9 cellular contexts compared by ENCODE assay signal in the genomic region with DNA sequence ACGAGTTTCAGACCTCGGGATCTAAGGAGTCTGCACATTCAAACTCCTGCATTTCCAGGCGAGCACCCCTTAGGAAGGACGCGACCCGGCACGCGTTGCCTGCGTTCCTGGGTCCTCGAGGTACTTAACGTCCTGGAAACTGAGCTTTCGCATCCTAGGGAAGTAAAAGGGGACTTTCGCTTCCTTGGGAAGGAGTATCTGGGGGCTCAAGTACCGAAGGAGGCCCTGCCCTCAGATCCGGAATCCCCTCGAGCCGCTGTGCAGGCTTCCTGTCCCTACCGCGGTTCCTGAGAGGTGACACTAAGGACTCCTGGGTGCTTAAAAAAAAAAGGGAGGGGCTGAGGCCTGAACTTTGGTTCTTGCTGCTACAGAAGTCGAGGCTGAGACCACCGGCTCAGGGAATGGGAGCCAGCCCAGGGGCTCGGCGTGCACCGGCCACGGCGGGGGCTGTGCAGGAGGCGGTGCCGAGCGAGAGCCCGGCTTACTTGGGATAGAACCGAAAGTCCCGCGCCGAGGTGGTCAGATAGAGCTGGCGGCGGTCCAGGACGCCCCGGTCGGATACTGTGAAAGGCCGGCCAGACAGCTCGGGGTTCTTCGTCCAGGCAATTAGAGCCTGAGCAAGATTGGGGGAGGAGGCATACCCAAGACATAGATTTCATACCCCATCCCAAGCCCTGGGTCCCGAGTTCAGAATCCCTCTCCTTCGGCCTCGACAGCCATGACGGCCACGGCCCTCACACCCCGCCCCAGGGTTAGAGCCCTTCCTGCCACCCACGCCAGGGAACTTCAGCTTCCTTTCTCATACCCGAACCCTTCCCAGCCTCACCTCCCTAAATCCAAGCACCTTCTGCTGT. TPM values are rescaled to one million over a fixed set of nuclear protein-coding genes. Genes with fewer than 3 reads are reported as not detected.
DNase-seq lines count a peak whose midpoint lies in the region; ATAC-seq and TF ChIP-seq lines count a peak whose summit lies in the region.
"Not testable (repeated sequence)": the region's sequence is repeated elsewhere in the genome, so short reads cannot be mapped to it uniquely, and the experiment has no call there.
"Had no signal": no experiment of that assay in that cellular context is flagged by ENCODE, and none has a peak within 500 bp of the region (broad histone marks: within the 10 kb centered on the region; RNA-seq: fewer than 3 reads in every experiment).

No MANE protein-coding gene starts in this region.

- not testable (repeated sequence) for H3K79me2 ChIP-seq in neural progenitor cell (ENCODE audit: low read depth)

- peak overlapping the region; percentile 90 for H3K27ac Mint-ChIP-seq in activated T-helper 17 cell treated with anti-CD3 and anti-CD28 coated beads, Interleukin-2, amount 50 U/mL, for 72 hours
- peak overlapping the region; percentile 11 for H3K27ac Mint-ChIP-seq in neural progenitor cell

- peaks cover 21% of the 10 kb centered on the region for H3F3A ChIP-seq in neural progenitor cell (ENCODE audit: low read depth)

- not testable (repeated sequence) for H3K9me3 ChIP-seq in BLaER1 treated with 17β-estradiol and CSF1 and Interleukin-3, amounts not matched to agents 10 nM and 100 nM (replicated peaks in 1 of 11); HAP-1; Peyer's patch; ectodermal cell (ENCODE audit: control insufficient read depth, low read length); iPS-20b (ENCODE audit: insufficient read depth, low read depth, low read length); neural progenitor cell (ENCODE audit: low read depth); stomach

- peak overlapping the region; percentile 94 for H3K4me3 Mint-ChIP-seq in activated T-helper 17 cell treated with anti-CD3 and anti-CD28 coated beads, Interleukin-2, amount 50 U/mL, for 72 hours
- not testable (repeated sequence) for H3K4me3 Mint-ChIP-seq in neural progenitor cell

- peak overlapping the region; percentile 41 to 66 (median 51) for H3K4me3 ChIP-seq in BLaER1 treated with 17β-estradiol and CSF1 and Interleukin-3, amounts not matched to agents 10 nM and 100 nM
- H3K4me3 ChIP-seq in HAP-1 (peak overlapping the region; percentile 33), Peyer's patch (peak overlapping the region; percentile 35 to 63 (median 56)), ectodermal cell (ENCODE audit: insufficient read depth, low read depth, low read length) (peak overlapping the region; percentile 26), iPS-20b (ENCODE audit: low read length) (peak overlapping the region; percentile 50; the same call in 1 of the 2 replicates), neural progenitor cell (peak overlapping the region; percentile 56), stomach (peak overlapping the region; percentile 49 to 62 (median 50))

- TF ChIP-seq CTCF in Peyer's patch (IDR thresholded peaks at IDR 0.05); neural progenitor cell (IDR thresholded peaks at IDR 0.05); stomach (IDR thresholded peaks at IDR 0.05): not testable (repeated sequence)

- not testable (repeated sequence) for TF ChIP-seq EP300 in stomach (IDR thresholded peaks at IDR 0.05)

- not testable (repeated sequence) for H3K27ac ChIP-seq in BLaER1 treated with 17β-estradiol and CSF1 and Interleukin-3, amounts not matched to agents 10 nM and 100 nM; ectodermal cell (ENCODE audit: insufficient read depth, low read depth, low read length, poor library complexity, severe bottlenecking); iPS-20b (ENCODE audit: low read length); neural progenitor cell; stomach
- H3K27ac ChIP-seq in Peyer's patch: peak overlapping the region in 1 of 4 donors; percentile 64

- DNase-seq in HAP-1 (ENCODE audit: low spot score in 2 of 2) (peak in 1 of 2 experiments; percentile 26), Peyer's patch (peak in 2 of 3 donors; percentile 44 to 55), neural progenitor cell (ENCODE audit: low spot score) (peak; percentile 21), stomach (peak; percentile 48)

- H3K4me1 Mint-ChIP-seq in activated T-helper 17 cell treated with anti-CD3 and anti-CD28 coated beads, Interleukin-2, amount 50 U/mL, for 72 hours: peaks cover 15% of the 10 kb centered on the region
- H3K4me1 Mint-ChIP-seq in neural progenitor cell: peaks cover 19% of the 10 kb centered on the region

- not testable (repeated sequence) for H3K27me3 Mint-ChIP-seq in activated T-helper 17 cell treated with anti-CD3 and anti-CD28 coated beads, Interleukin-2, amount 50 U/mL, for 72 hours
- H3K27me3 Mint-ChIP-seq in neural progenitor cell (ENCODE audit: insufficient read depth, low read depth): peaks cover 29% of the 10 kb centered on the region

- H4K20me1 ChIP-seq in BLaER1 treated with 17β-estradiol and CSF1 and Interleukin-3, amounts not matched to agents 10 nM and 100 nM: peaks cover 0 to 52% (median 41%) of the 10 kb centered on the region in 11 experiments; a peak in 16 of 22 replicates
- H4K20me1 ChIP-seq in neural progenitor cell (ENCODE audit: low read depth): not testable (repeated sequence)

- H3K36me3 Mint-ChIP-seq in activated T-helper 17 cell treated with anti-CD3 and anti-CD28 coated beads, Interleukin-2, amount 50 U/mL, for 72 hours (ENCODE audit: low read depth): peaks cover 12% of the 10 kb centered on the region
- H3K36me3 Mint-ChIP-seq in neural progenitor cell: not testable (repeated sequence)

- intact Hi-C loops in stomach (cut with DNase I; ENCODE audit: low total_unique reads): not testable (repeated sequence)

- WGBS in ectodermal cell, 2 experiments: 60 to 62% methylated on average over 50 of the region's 50 CpGs
- WGBS in stomach, 5 donors: 2 to 14% (median 5%) methylated on average over 27 to 50 of the region's 50 CpGs

- H3K9me3 Mint-ChIP-seq in activated T-helper 17 cell treated with anti-CD3 and anti-CD28 coated beads, Interleukin-2, amount 50 U/mL, for 72 hours; neural progenitor cell: not testable (repeated sequence)

- ATAC-seq in activated T-helper 17 cell treated with anti-CD3 and anti-CD28 coated beads, Interleukin-2, amount 50 U/mL, for 72 hours (replicated peaks): peak; percentile 11

- peak overlapping the region; percentile 78 to 97 (median 90) for H3K4me2 ChIP-seq in BLaER1 treated with 17β-estradiol and CSF1 and Interleukin-3, amounts not matched to agents 10 nM and 100 nM
- H3K4me2 ChIP-seq in neural progenitor cell: peak overlapping the region; percentile 92

- not testable (repeated sequence) for H2AFZ ChIP-seq in neural progenitor cell (replicated peaks)

- H3K36me3 ChIP-seq in BLaER1 treated with 17β-estradiol and CSF1 and Interleukin-3, amounts not matched to agents 10 nM and 100 nM: peaks cover 25 to 35% (median 28%) of the 10 kb centered on the region in 11 experiments
- H3K36me3 ChIP-seq in HAP-1 (replicated peaks): peaks cover 24% of the 10 kb centered on the region
- not testable (repeated sequence) for H3K36me3 ChIP-seq in Peyer's patch; ectodermal cell (ENCODE audit: control insufficient read depth, insufficient read depth, low read length); neural progenitor cell
- peaks cover 28% of the 10 kb centered on the region for H3K36me3 ChIP-seq in iPS-20b (ENCODE audit: insufficient read depth, low read depth, low read length)
- H3K36me3 ChIP-seq in stomach: peaks cover 0 to 30% (median 29%) of the 10 kb centered on the region in 4 donors

- peaks cover 29 to 42% (median 39%) of the 10 kb centered on the region in 11 experiments for H3K27me3 ChIP-seq in BLaER1 treated with 17β-estradiol and CSF1 and Interleukin-3, amounts not matched to agents 10 nM and 100 nM
- H3K27me3 ChIP-seq in HAP-1 (ENCODE audit: low read depth); Peyer's patch: not testable (repeated sequence)
- H3K27me3 ChIP-seq in ectodermal cell (ENCODE audit: control insufficient read depth, insufficient read depth, low read length, poor library complexity, severe bottlenecking) (peaks cover 29% of the 10 kb centered on the region), iPS-20b (ENCODE audit: insufficient read depth, low read length) (peaks cover 47% of the 10 kb centered on the region), neural progenitor cell (peaks cover 52% of the 10 kb centered on the region), stomach (peaks cover 0 to 46% (median 15%) of the 10 kb centered on the region in 3 donors)

- peak overlapping the region in 10 of 11 experiments; percentile 8 to 68 (median 50); a peak in 15 of 22 replicates for H3K9ac ChIP-seq in BLaER1 treated with 17β-estradiol and CSF1 and Interleukin-3, amounts not matched to agents 10 nM and 100 nM
- H3K9ac ChIP-seq in iPS-20b (ENCODE audit: low read depth, low read length); neural progenitor cell: not testable (repeated sequence)

- not testable (repeated sequence) for TF ChIP-seq POLR2A in Peyer's patch (IDR thresholded peaks at IDR 0.05); stomach (IDR thresholded peaks at IDR 0.05)

- in situ Hi-C loops in HAP-1 (cut with MboI; ENCODE audit: low sequenced_read_pairs): not testable (repeated sequence)

- peaks cover 35 to 51% (median 47%) of the 10 kb centered on the region in 10 experiments for H3K4me1 ChIP-seq in BLaER1 treated with 17β-estradiol and CSF1 and Interleukin-3, amounts not matched to agents 10 nM and 100 nM
- H3K4me1 ChIP-seq in HAP-1 (peaks cover 10% of the 10 kb centered on the region), Peyer's patch (peaks cover 0 to 26% (median 9%) of the 10 kb centered on the region in 4 donors), neural progenitor cell (peaks cover 12% of the 10 kb centered on the region), stomach (peaks cover 22 to 27% (median 25%) of the 10 kb centered on the region in 4 donors)
- not testable (repeated sequence) for H3K4me1 ChIP-seq in ectodermal cell (ENCODE audit: control insufficient read depth, insufficient read depth, low read length); iPS-20b (ENCODE audit: insufficient read depth, low read length)

RNA-seq across cellular contexts. Expression of a gene that starts 1.7 kb away (rescaled TPM):
- total RNA-seq in Peyer's patch (10 to 100 TPM in 1 of 4 donors, not detected in 3; 15.8 TPM), neural progenitor cell (ENCODE audit: low replicate concordance) (not detected in 2 replicates), stomach (1 to 10 TPM in 1 of 5 donors, not detected in 4; 8.4 TPM)
- not detected for total RNA-seq in activated T-helper 17 cell treated with anti-CD3 and anti-CD28 coated beads, Interleukin-2, amount 50 U/mL, for 72 hours
- polyA plus RNA-seq in ectodermal cell (2013, experiment 1 of 4): not detected
- not detected for polyA plus RNA-seq in ectodermal cell (2013, experiment 2 of 4)
- polyA plus RNA-seq in ectodermal cell (2013, experiment 3 of 4): not detected
- not detected for polyA plus RNA-seq in ectodermal cell (2013, experiment 4 of 4)
- 10 to 100 TPM in 2 of 3 donors, 1 to 10 TPM in 1; 3.8 to 45.8 (median 40.3) TPM for polyA plus RNA-seq in stomach
- total RNA-seq: HT1080 had no signal

RNA-seq across cellular contexts. Expression of a gene that starts 5.5 kb away (rescaled TPM):
- not detected for total RNA-seq in Peyer's patch
- not detected for total RNA-seq in activated T-helper 17 cell treated with anti-CD3 and anti-CD28 coated beads, Interleukin-2, amount 50 U/mL, for 72 hours
- not detected for polyA plus RNA-seq in ectodermal cell (2013, experiment 1 of 4)
- not detected for polyA plus RNA-seq in ectodermal cell (2013, experiment 2 of 4)
- polyA plus RNA-seq in ectodermal cell (2013, experiment 3 of 4): not detected
- polyA plus RNA-seq in ectodermal cell (2013, experiment 4 of 4): not detected
- not detected in 2 replicates for total RNA-seq in neural progenitor cell (ENCODE audit: low replicate concordance)
- total RNA-seq in stomach: not detected
- not detected for polyA plus RNA-seq in stomach
- total RNA-seq: HT1080 had no signal

RNA-seq across cellular contexts. Expression of a gene that starts 13.1 kb away (rescaled TPM):
- total RNA-seq in Peyer's patch: not detected
- not detected for total RNA-seq in activated T-helper 17 cell treated with anti-CD3 and anti-CD28 coated beads, Interleukin-2, amount 50 U/mL, for 72 hours
- polyA plus RNA-seq in ectodermal cell (2013, experiment 1 of 4): not detected
- not detected for polyA plus RNA-seq in ectodermal cell (2013, experiment 2 of 4)
- polyA plus RNA-seq in ectodermal cell (2013, experiment 3 of 4): not detected
- polyA plus RNA-seq in ectodermal cell (2013, experiment 4 of 4): not detected
- total RNA-seq in neural progenitor cell (ENCODE audit: low replicate concordance): 1.0 TPM in 1 of 2 replicates, not detected in the other
- total RNA-seq in stomach: not detected
- not detected for polyA plus RNA-seq in stomach

RNA-seq across cellular contexts. Expression of a gene that starts 18.1 kb away (rescaled TPM):
- total RNA-seq in Peyer's patch (not detected), neural progenitor cell (ENCODE audit: low replicate concordance) (not detected in 2 replicates), stomach (not detected)
- total RNA-seq in activated T-helper 17 cell treated with anti-CD3 and anti-CD28 coated beads, Interleukin-2, amount 50 U/mL, for 72 hours: not detected
- polyA plus RNA-seq in ectodermal cell (2013, experiment 1 of 4): not detected
- not detected for polyA plus RNA-seq in ectodermal cell (2013, experiment 2 of 4)
- polyA plus RNA-seq in ectodermal cell (2013, experiment 3 of 4): not detected
- not detected for polyA plus RNA-seq in ectodermal cell (2013, experiment 4 of 4)
- not detected for polyA plus RNA-seq in stomach
- total RNA-seq: HT1080 had no signal

RNA-seq across cellular contexts. Expression of a gene that starts 24.9 kb away (rescaled TPM):
- total RNA-seq in Peyer's patch (100 to 1,000 TPM in 1 of 4 donors, 10 to 100 TPM in 3; 34.2 to 111 (median 42.8) TPM), neural progenitor cell (ENCODE audit: low replicate concordance) (67.0 and 157 TPM in 2 replicates), stomach (10 to 100 TPM in 4 of 5 donors, under 1 TPM in 1; 0.58 to 96.0 (median 59.1) TPM)
- 100 to 1,000 TPM; 100 to 166 TPM for total RNA-seq in activated T-helper 17 cell treated with anti-CD3 and anti-CD28 coated beads, Interleukin-2, amount 50 U/mL, for 72 hours
- 119 TPM for polyA plus RNA-seq in ectodermal cell (2013, experiment 1 of 4)
- 110 TPM for polyA plus RNA-seq in ectodermal cell (2013, experiment 2 of 4)
- polyA plus RNA-seq in ectodermal cell (2013, experiment 3 of 4): 72.2 TPM
- polyA plus RNA-seq in ectodermal cell (2013, experiment 4 of 4): 71.0 TPM
- polyA plus RNA-seq in stomach: 10 to 100 TPM; 55.3 to 69.2 (median 63.3) TPM
